In genomic region chr17:21769781-21770180, GRCh38 we compare ENCODE assay signal across 7 cellular contexts.
A peak's percentile ranks its signal among the peaks of the same experiment; 100 is the strongest.
DNase-seq lines count a peak whose midpoint lies in the region; ATAC-seq and TF ChIP-seq lines count a peak whose summit lies in the region.
"Not testable (repeated sequence)": the region's sequence is repeated elsewhere in the genome, so short reads cannot be mapped to it uniquely, and the experiment has no call there.

No MANE protein-coding gene starts in this region.

- not testable (repeated sequence) for H3K27ac ChIP-seq in BLaER1 treated with 17β-estradiol and CSF1 and Interleukin-3, amounts not matched to agents 10 nM and 100 nM; esophagus muscularis mucosa (replicated peaks in 1 of 4); lung (ENCODE audit: low read depth in 1 of 2, low read length in 1 of 2); osteoblast (ENCODE audit: low read depth, low read length); upper lobe of right lung

- H3K4me1 ChIP-seq in BLaER1 treated with 17β-estradiol and CSF1 and Interleukin-3, amounts not matched to agents 10 nM and 100 nM = peaks cover 7 to 79% (median 54%) of the 10 kb centered on the region in 10 experiments
- not testable (repeated sequence) for H3K4me1 ChIP-seq in esophagus muscularis mucosa; lung (ENCODE audit: control insufficient read depth in 2 of 2, insufficient read depth in 2 of 2, low read length in 2 of 2); osteoblast (ENCODE audit: insufficient read depth, low read length); upper lobe of right lung

- DNase-seq in activated effector memory CD4-positive, alpha-beta T cell treated with anti-CD3 and anti-CD28 coated beads, Interleukin-2, amount 50 U/mL, for 16 hours = peak; percentile 49
- DNase-seq in esophagus muscularis mucosa (ENCODE audit: extremely low spot score) (peak; percentile 29), lung (ENCODE audit: low spot score) (peak; percentile 26), osteoblast (ENCODE audit: insufficient read length, low spot score, missing footprints) (peak; percentile 49), posterior vena cava (ENCODE audit: low spot score) (peak; percentile 80), upper lobe of right lung (peak; percentile 56)

- TF ChIP-seq EP300 in esophagus muscularis mucosa (IDR thresholded peaks at IDR 0.05) = not testable (repeated sequence)

- not testable (repeated sequence) for H3K4me3 ChIP-seq in BLaER1 treated with 17β-estradiol and CSF1 and Interleukin-3, amounts not matched to agents 10 nM and 100 nM; esophagus muscularis mucosa; lung; osteoblast (ENCODE audit: insufficient read depth, low read length); upper lobe of right lung

- ATAC-seq in lung (ENCODE audit: insufficient read depth, low FRiP score); upper lobe of right lung: not testable (repeated sequence)

- H3K36me3 ChIP-seq in BLaER1 treated with 17β-estradiol and CSF1 and Interleukin-3, amounts not matched to agents 10 nM and 100 nM; esophagus muscularis mucosa; lung (ENCODE audit: control insufficient read depth in 2 of 2, insufficient read depth in 2 of 2, low read length in 2 of 2); osteoblast (ENCODE audit: insufficient read depth, low read length); upper lobe of right lung: not testable (repeated sequence)

- not testable (repeated sequence) for H3K9me3 ChIP-seq in BLaER1 treated with 17β-estradiol and CSF1 and Interleukin-3, amounts not matched to agents 10 nM and 100 nM (replicated peaks in 1 of 11); esophagus muscularis mucosa; lung (ENCODE audit: control insufficient read depth in 2 of 2, insufficient read depth in 1 of 2, low read length in 1 of 2); osteoblast (ENCODE audit: low read depth, low read length); upper lobe of right lung

- not testable (repeated sequence) for H4K20me1 ChIP-seq in BLaER1 treated with 17β-estradiol and CSF1 and Interleukin-3, amounts not matched to agents 10 nM and 100 nM; osteoblast (ENCODE audit: insufficient read depth, low read length)

- not testable (repeated sequence) for H2AFZ ChIP-seq in osteoblast (ENCODE audit: low read length)

- H3K79me2 ChIP-seq in osteoblast (ENCODE audit: insufficient read depth, low read length) = not testable (repeated sequence)

- not testable (repeated sequence) for TF ChIP-seq POLR2A in esophagus muscularis mucosa (IDR thresholded peaks at IDR 0.05; ENCODE audit: low read depth)

- TF ChIP-seq CTCF in esophagus muscularis mucosa (IDR thresholded peaks at IDR 0.05); lung (IDR thresholded peaks at IDR 0.05; ENCODE audit: control extremely low read depth, extremely low read depth); osteoblast (IDR thresholded peaks at IDR 0.05; ENCODE audit: extremely low read depth, low read depth, low read length); upper lobe of right lung (IDR thresholded peaks at IDR 0.05): not testable (repeated sequence)

- H3K4me2 ChIP-seq in BLaER1 treated with 17β-estradiol and CSF1 and Interleukin-3, amounts not matched to agents 10 nM and 100 nM = peak overlapping the region in 8 of 11 experiments; percentile 46 to 88 (median 76); a peak in 12 of 22 replicates
- not testable (repeated sequence) for H3K4me2 ChIP-seq in osteoblast (ENCODE audit: insufficient read depth, low read length)

- 95% methylated on average over 14 of the region's 16 CpGs for WGBS in esophagus muscularis mucosa
- 88 to 92% methylated on average over 14 to 16 of the region's 16 CpGs for WGBS in lung, 2 donors

- intact Hi-C loops in esophagus muscularis mucosa (cut with DNase I); posterior vena cava (cut with DNase I); upper lobe of right lung (cut with DNase I): not testable (repeated sequence)

- H3K9ac ChIP-seq in BLaER1 treated with 17β-estradiol and CSF1 and Interleukin-3, amounts not matched to agents 10 nM and 100 nM = not testable (repeated sequence)

- not testable (repeated sequence) for H3K27me3 ChIP-seq in BLaER1 treated with 17β-estradiol and CSF1 and Interleukin-3, amounts not matched to agents 10 nM and 100 nM; esophagus muscularis mucosa; lung (ENCODE audit: control insufficient read depth, insufficient read depth); osteoblast (ENCODE audit: insufficient read depth, low read length); upper lobe of right lung

Comparison
In these comparisons a context has a peak if more than half of its experiments do, and no peak if none do; other contexts are left out.
1. DNase-seq: peak in every context shown above with its lines; median percentile 80 in posterior vena cava; 56 in upper lobe of right lung; 49 in activated effector memory CD4-positive, alpha-beta T cell treated with anti-CD3 and anti-CD28 coated beads, Interleukin-2, amount 50 U/mL, for 16 hours; 49 in osteoblast; 29 in esophagus muscularis mucosa; 26 in lung.